ENCODE assay signal across 9 cellular contexts in the genomic region with DNA sequence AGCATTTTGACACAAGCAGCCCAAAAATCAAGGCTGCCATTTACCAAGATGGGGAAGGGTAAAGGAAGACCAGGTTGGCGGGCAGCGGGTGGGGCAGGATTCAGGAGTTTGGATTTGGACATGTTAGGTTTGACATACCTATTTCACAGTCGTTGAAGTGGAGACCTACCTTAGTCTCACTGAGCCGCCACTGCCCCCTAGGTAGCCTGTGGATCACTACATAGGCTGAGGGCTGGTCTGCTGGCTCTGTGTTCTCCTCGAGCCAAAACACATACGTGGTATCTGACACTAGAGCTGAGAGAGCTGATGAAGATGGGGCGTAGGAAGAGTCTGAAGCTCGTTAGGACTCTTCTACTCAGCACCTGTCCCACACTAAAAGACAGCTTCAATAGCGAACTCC.
DNase-seq lines count a peak whose midpoint lies in the region; ATAC-seq and TF ChIP-seq lines count a peak whose summit lies in the region.
"Had no signal": no experiment of that assay in that cellular context is flagged by ENCODE, and none has a peak within 500 bp of the region (broad histone marks: within the 10 kb centered on the region; RNA-seq: fewer than 3 reads in every experiment).

No MANE protein-coding gene starts in this region.

- peak; percentile 57 for TF ChIP-seq CTCF in Loucy (conservative IDR thresholded peaks at IDR 0.05; ENCODE audit: low read length)
- TF ChIP-seq CTCF in brain microvascular endothelial cell (IDR thresholded peaks at IDR 0.05; ENCODE audit: low read depth, low read length, missing control alignments) = peak; percentile 49
- peak in 7 of 11 experiments; percentile 15 to 41 (median 23) for TF ChIP-seq CTCF in spleen (IDR thresholded peaks at IDR 0.05 in 8 of 11, conservative IDR thresholded peaks at IDR 0.05 in 3 of 11)

- TF ChIP-seq POLR2A in spleen (IDR thresholded peaks at IDR 0.05) = no peak

- H3K4me1 ChIP-seq in Loucy (ENCODE audit: insufficient read depth, low read length, poor library complexity, severe bottlenecking) (no peaks in the 10 kb centered on the region), spleen (peaks cover 16 to 36% (median 25%) of the 10 kb centered on the region in 6 donors), aorta (ENCODE audit: control insufficient read depth in 1 of 2, insufficient read depth in 2 of 2, low read length in 2 of 2) (peaks cover 4 to 14% of the 10 kb centered on the region in 2 donors)

- no peak overlapping the region for H3K9ac ChIP-seq in Loucy (ENCODE audit: low read depth, low read length, poor library complexity, severe bottlenecking)

- no peak for ATAC-seq in aorta (ENCODE audit: low FRiP score)

- in situ Hi-C loops in brain microvascular endothelial cell (cut with HindIII; ENCODE audit: low pct_ligation_motif_present, low sequenced_read_pairs) = loop anchor here (10.0 kb wide), 1 partner anchor 85 kb away; no protein-coding TSS in a partner anchor

- H3K27ac ChIP-seq in brain microvascular endothelial cell = no peak overlapping the region
- H3K27ac ChIP-seq in spleen = no peak overlapping the region
- no peak overlapping the region for H3K27ac ChIP-seq in aorta (ENCODE audit: low read depth in 1 of 2, low read length in 2 of 2)

- no peaks in the 10 kb centered on the region for H3F3A ChIP-seq in Loucy (ENCODE audit: low read depth)

- H2AFZ ChIP-seq in Loucy (ENCODE audit: low read length) = no peak overlapping the region

- H3K27me3 ChIP-seq in Loucy (ENCODE audit: insufficient read depth, low read length, poor library complexity, severe bottlenecking) = no peaks in the 10 kb centered on the region
- H3K27me3 ChIP-seq in brain microvascular endothelial cell (replicated peaks) = no peaks in the 10 kb centered on the region
- no peaks in the 10 kb centered on the region for H3K27me3 ChIP-seq in spleen (replicated peaks in 1 of 7)
- no peaks in the 10 kb centered on the region for H3K27me3 ChIP-seq in aorta (ENCODE audit: control insufficient read depth in 1 of 2, insufficient read depth in 2 of 2, low read length in 1 of 2)

- H3K9me2 ChIP-seq in Loucy (replicated peaks; ENCODE audit: low read depth, low read length) = no peaks in the 10 kb centered on the region

- H4K20me1 ChIP-seq in Loucy (ENCODE audit: insufficient read depth, low read length, poor library complexity, severe bottlenecking) = no peaks in the 10 kb centered on the region

- intact Hi-C loops in spleen (cut with DNase I; ENCODE audit: low total_unique reads) (loop anchor here (10.0 kb wide), 1 partner anchor 65 kb away; no protein-coding TSS in a partner anchor), aorta (cut with DNase I) (loop anchor here in 1 of 2 donors (5.0 kb wide), 1 partner anchor 67 kb away; no protein-coding TSS in a partner anchor)

- H3K36me3 ChIP-seq in Loucy (ENCODE audit: insufficient read depth, low read length) (peaks cover 79% of the 10 kb centered on the region; the same call in 1 of the 2 replicates), brain microvascular endothelial cell (replicated peaks) (peaks cover 9% of the 10 kb centered on the region), spleen (peaks cover 0 to 93% (median 10%) of the 10 kb centered on the region in 6 donors), aorta (ENCODE audit: control insufficient read depth in 1 of 2, insufficient read depth in 2 of 2, low read length in 1 of 2) (peaks cover 0 to 5% of the 10 kb centered on the region in 2 donors)

- H3K9me3 ChIP-seq in Loucy (ENCODE audit: insufficient read depth, low read depth, low read length) (no peaks in the 10 kb centered on the region), spleen (no peaks in the 10 kb centered on the region), aorta (ENCODE audit: control insufficient read depth, low read length) (no peaks in the 10 kb centered on the region)

- no peaks in the 10 kb centered on the region for H3K79me2 ChIP-seq in Loucy (ENCODE audit: insufficient read depth, low read length)

- 75 to 87% (median 81%) methylated on average over 9 of the region's 9 CpGs for WGBS in spleen, 5 donors
- 89 to 90% methylated on average over 9 of the region's 9 CpGs for WGBS in aorta, 2 donors

- H3K4me3 ChIP-seq in Loucy (ENCODE audit: low read length, poor library complexity, severe bottlenecking) (no peak overlapping the region), brain microvascular endothelial cell (ENCODE audit: low read depth, low read length) (no peak overlapping the region), spleen (no peak overlapping the region), aorta (ENCODE audit: low read length in 2 of 2) (no peak overlapping the region)

- H3K4me2 ChIP-seq in Loucy (ENCODE audit: low read depth, low read length, poor library complexity, severe bottlenecking) = no peak overlapping the region

- DNase-seq in NCI-H146 (lab: John Stamatoyannopoulos, UW) (peak; percentile 13), NCI-H146 treated with DMSO at 0.1 percent for 48 hours (lab: John Stamatoyannopoulos, UW; ENCODE audit: unreplicated experiment) (no peak), brain microvascular endothelial cell (no peak), spleen (no peak), superior temporal gyrus (ENCODE audit: extremely low spot score) (no peak), aorta (no peak), NCI-H1105 (lab: John Stamatoyannopoulos, UW) (no peak)
- DNase-seq: NCI-H226 had no signal
